Comparison of ENCODE assay signal across 15 cellular contexts in the genomic region with DNA sequence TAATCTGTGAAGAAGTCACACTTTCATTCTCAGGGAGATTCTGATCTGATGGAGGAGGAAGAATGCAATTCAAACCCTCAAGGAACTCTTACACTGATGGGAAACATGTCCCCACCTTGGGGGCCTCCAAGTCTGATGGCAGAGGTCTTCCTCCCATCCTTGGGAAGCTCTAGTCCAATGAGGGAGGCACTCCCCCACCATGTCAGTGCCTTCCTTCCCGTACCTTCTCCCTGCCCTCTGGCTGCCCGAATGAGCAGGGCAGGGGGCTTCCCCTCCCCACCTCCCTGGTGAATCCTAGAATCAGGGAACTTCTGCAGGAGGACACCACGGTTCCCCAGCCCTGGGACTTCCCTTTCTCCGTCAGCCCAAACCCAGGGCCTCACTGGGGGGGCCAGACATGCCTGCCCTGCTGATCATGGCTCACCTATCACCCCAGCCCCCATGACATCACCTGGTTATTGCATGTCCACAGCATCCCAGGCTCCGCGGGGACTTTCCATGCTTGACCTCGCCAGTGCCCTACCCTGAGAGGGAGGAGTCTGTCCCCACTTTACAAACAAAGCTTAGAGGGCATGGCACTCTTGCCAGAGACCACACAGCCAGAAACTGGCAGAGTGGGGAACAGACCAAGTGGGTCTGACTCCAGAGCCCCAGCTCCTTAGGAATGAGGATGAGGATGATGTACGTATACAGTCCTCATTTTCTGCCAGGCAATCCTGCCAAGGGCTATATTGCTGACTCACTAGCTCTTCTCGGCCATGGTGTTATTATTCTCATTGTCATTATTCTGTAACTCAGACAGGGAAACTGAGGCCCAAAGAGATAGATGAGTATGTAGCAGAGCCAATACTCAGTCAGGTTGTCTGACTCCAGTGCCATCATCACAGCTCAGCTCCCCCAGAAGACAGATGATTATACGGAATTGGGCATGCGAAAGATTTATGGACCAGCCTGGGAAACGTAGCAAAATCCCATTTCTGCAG. TPM values are rescaled to one million over a fixed set of nuclear protein-coding genes. Genes with fewer than 3 reads are reported as not detected.
DNase-seq lines count a peak whose midpoint lies in the region; ATAC-seq lines count a peak whose summit lies in the region.
"Had no signal": no experiment of that assay in that cellular context is flagged by ENCODE, and none has a peak within 500 bp of the region (broad histone marks: within the 10 kb centered on the region; RNA-seq: fewer than 3 reads in every experiment).

No MANE protein-coding gene starts in this region.

- peaks cover 41% of the 10 kb centered on the region for H3K4me1 Mint-ChIP-seq in stimulated activated memory B cell treated with anti-CD40 and anti-IgM and Interleukin-4, amounts not matched to agents 10 μg/mL and 1 μg/mL and 100 μg/mL, for 72 hours

- H3K4me3 Mint-ChIP-seq in stimulated activated memory B cell treated with anti-CD40 and anti-IgM and Interleukin-4, amounts not matched to agents 10 μg/mL and 1 μg/mL and 100 μg/mL, for 72 hours = no peak overlapping the region
- H3K4me3 Mint-ChIP-seq: activated naive CD8-positive, alpha-beta T cell treated with anti-CD3 and anti-CD28 coated beads, Interleukin-2, amount 10 ng/mL, durations not matched to agents 7 days and 5 days had no signal

- peaks cover 9% of the 10 kb centered on the region for H3K27me3 Mint-ChIP-seq in stimulated activated memory B cell treated with anti-CD40 and anti-IgM and Interleukin-4, amounts not matched to agents 10 μg/mL and 1 μg/mL and 100 μg/mL, for 72 hours

- H3K9me3 Mint-ChIP-seq in stimulated activated memory B cell treated with anti-CD40 and anti-IgM and Interleukin-4, amounts not matched to agents 10 μg/mL and 1 μg/mL and 100 μg/mL, for 72 hours = no peaks in the 10 kb centered on the region
- H3K9me3 Mint-ChIP-seq: activated naive CD8-positive, alpha-beta T cell treated with anti-CD3 and anti-CD28 coated beads, Interleukin-2, amount 10 ng/mL, durations not matched to agents 7 days and 5 days had no signal

- H3K27ac Mint-ChIP-seq in stimulated activated memory B cell treated with anti-CD40 and anti-IgM and Interleukin-4, amounts not matched to agents 10 μg/mL and 1 μg/mL and 100 μg/mL, for 72 hours = peak overlapping the region; percentile 87
- H3K27ac Mint-ChIP-seq: activated naive CD8-positive, alpha-beta T cell treated with anti-CD3 and anti-CD28 coated beads, Interleukin-2, amount 10 ng/mL, durations not matched to agents 7 days and 5 days had no signal

- ATAC-seq in left lobe of liver (peak; percentile 51), GM21447 (IDR thresholded peaks at IDR 0.05; ENCODE audit: unreplicated experiment) (no peak), GM18502 (IDR thresholded peaks at IDR 0.05; ENCODE audit: poor library complexity, unreplicated experiment) (no peak)
- no peak for ATAC-seq in stimulated activated memory B cell treated with anti-CD40 and anti-IgM and Interleukin-4, amounts not matched to agents 10 μg/mL and 1 μg/mL and 100 μg/mL, for 72 hours
- ATAC-seq: foreskin keratinocyte, left cardiac atrium had no signal

- DNase-seq in DMS53 (lab: John Stamatoyannopoulos, UW) = peak; percentile 76
- DNase-seq in DMS53 treated with DMSO at 0.1 percent for 48 hours (lab: John Stamatoyannopoulos, UW; ENCODE audit: unreplicated experiment) = no peak
- DNase-seq in RPMI8226 = peak; percentile 29
- DNase-seq in left lobe of liver (ENCODE audit: low spot score) = peak; percentile 88
- DNase-seq in activated T-cell treated with anti-CD3 and anti-CD28 coated beads, Interleukin-2, amount 50 U/mL, for 1 hour = no peak
- DNase-seq: 8988T; activated naive CD8-positive, alpha-beta T cell treated with anti-CD3 and anti-CD28 coated beads, Interleukin-2, amount 10 ng/mL, durations not matched to agents 7 days and 5 days; foreskin keratinocyte; left cardiac atrium; posterior cingulate gyrus; stimulated activated CD4-positive, alpha-beta T cell treated with anti-CD3 and anti-CD28 coated beads, Interleukin-4, amount 100 ng/mL, for 1 hour had no signal

- H3K36me3 Mint-ChIP-seq in stimulated activated memory B cell treated with anti-CD40 and anti-IgM and Interleukin-4, amounts not matched to agents 10 μg/mL and 1 μg/mL and 100 μg/mL, for 72 hours = no peaks in the 10 kb centered on the region
- H3K36me3 Mint-ChIP-seq: activated naive CD8-positive, alpha-beta T cell treated with anti-CD3 and anti-CD28 coated beads, Interleukin-2, amount 10 ng/mL, durations not matched to agents 7 days and 5 days had no signal

RNA-seq across cellular contexts. Expression of gene BCL3, which starts 9.6 kb away (rescaled TPM):
- 30.8 TPM for total RNA-seq in left lobe of liver

RNA-seq across cellular contexts. Expression of gene CBLC, which starts 38.8 kb away (rescaled TPM):
- total RNA-seq in left lobe of liver = 14.0 TPM
- total RNA-seq: activated naive CD8-positive, alpha-beta T cell treated with anti-CD3 and anti-CD28 coated beads, Interleukin-2, amount 10 ng/mL, durations not matched to agents 7 days and 5 days; left cardiac atrium; T-helper 1 cell treated with Interleukin-12 subunit alpha and Interleukin-12 subunit beta and Interleukin-4 antibody, amounts not matched to agents 30 ng/mL and 1 ng/mL, for 36 hours had no signal

RNA-seq across cellular contexts. Expression of gene CEACAM16, which starts 39.9 kb away (rescaled TPM):
- total RNA-seq in left lobe of liver = not detected
- total RNA-seq: activated naive CD8-positive, alpha-beta T cell treated with anti-CD3 and anti-CD28 coated beads, Interleukin-2, amount 10 ng/mL, durations not matched to agents 7 days and 5 days; foreskin keratinocyte; left cardiac atrium; T-helper 1 cell treated with Interleukin-12 subunit alpha and Interleukin-12 subunit beta and Interleukin-4 antibody, amounts not matched to agents 30 ng/mL and 1 ng/mL, for 36 hours had no signal

Comparison
In these comparisons a context has a peak if more than half of its experiments do, and no peak if none do; other contexts are left out.
1. DNase-seq: peak in DMS53 (single experiment), RPMI8226 (single experiment) and left lobe of liver (single experiment); none in DMS53 treated with DMSO at 0.1 percent for 48 hours (single experiment) and activated T-cell treated with anti-CD3 and anti-CD28 coated beads, Interleukin-2, amount 50 U/mL, for 1 hour (single experiment).